7 cellular contexts compared by ENCODE assay signal in the genomic region with DNA sequence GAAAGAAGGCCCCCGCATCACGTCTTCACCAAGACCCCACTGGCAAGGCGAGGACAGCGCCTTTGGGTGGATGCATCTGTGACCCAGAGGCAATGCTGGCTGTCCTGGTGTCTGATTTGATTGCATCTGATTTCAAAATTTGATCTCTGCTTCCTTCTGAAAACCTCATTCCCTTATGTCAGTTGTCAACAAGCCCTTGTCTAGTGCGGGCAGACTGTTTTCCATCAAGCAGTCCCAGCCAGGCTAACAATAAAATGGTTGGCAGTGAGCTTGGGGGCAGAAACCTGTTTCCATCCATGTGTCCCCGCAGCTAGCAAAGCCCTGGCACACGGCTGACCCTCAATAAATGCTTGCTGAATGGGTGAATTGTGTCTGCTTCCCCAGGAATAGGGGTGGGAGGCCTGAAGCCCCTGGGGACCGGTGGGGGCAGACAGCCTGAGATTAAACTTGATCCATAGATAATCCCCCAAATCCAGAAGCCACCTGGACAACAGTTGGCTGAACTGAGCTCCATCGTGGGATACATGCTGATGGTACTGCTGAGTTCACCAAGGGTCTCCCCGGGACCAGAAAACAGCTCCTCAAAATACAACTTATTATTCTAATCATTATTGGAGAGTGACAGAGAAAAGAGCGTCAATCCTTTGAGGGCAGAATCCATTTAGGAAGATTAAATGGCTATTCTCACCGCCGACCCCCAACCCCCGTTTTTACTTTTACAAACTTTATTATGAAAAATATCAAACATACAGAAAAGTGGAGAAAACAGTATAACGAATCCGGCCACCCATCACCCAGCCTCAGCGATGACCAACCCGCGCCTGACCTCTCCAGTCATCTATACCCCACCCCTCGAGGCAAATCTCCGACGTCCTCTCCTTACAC. TPM values are rescaled to one million over a fixed set of nuclear protein-coding genes. Genes with fewer than 3 reads are reported as not detected.
DNase-seq lines count a peak whose midpoint lies in the region; ATAC-seq, FAIRE-seq and TF ChIP-seq lines count a peak whose summit lies in the region.

No MANE protein-coding gene starts in this region.

- H3K27ac ChIP-seq in rectal smooth muscle tissue (ENCODE audit: low read depth, low read length) = peak overlapping the region; percentile 93

- H3K4me1 Mint-ChIP-seq in T-cell = peaks cover 48 to 52% (median 50%) of the 10 kb centered on the region in 3 donors

- no peaks in the 10 kb centered on the region for H3K27me3 ChIP-seq in rectal smooth muscle tissue (ENCODE audit: control insufficient read depth, insufficient read depth, low read length)

- H3K9ac ChIP-seq in rectal smooth muscle tissue (ENCODE audit: low read length) = peak overlapping the region; percentile 74

- CTCF ChIA-PET in T-cell (lab: Charles Lee) = interaction anchor here (0.5 to 1.0 kb wide), 4 partner anchors 11 to 479 kb away, joined by 3 to 7 read pairs (median 4); a partner anchor contains a TSS

- FAIRE-seq in H54 (lab: Jason Lieb, UNC) = no peak

- H3K36me3 ChIP-seq in rectal smooth muscle tissue (ENCODE audit: control insufficient read depth, insufficient read depth, low read length) = no peaks in the 10 kb centered on the region

- H3K4me3 Mint-ChIP-seq in T-cell = peak overlapping the region; percentile 89 to 92 (median 91)

- DNase-seq in H54 (ENCODE audit: insufficient read length, low spot score) (no peak), T-cell (peak in 1 of 34 experiments; percentile 15), fibroblast of mammary gland (ENCODE audit: low read depth) (no peak), NCI-H1694 (lab: John Stamatoyannopoulos, UW) (no peak), globus pallidus (ENCODE audit: low spot score) (no peak)
- DNase-seq in activated CD4-positive, alpha-beta T cell treated with anti-CD3 and anti-CD28 coated beads, Interleukin-2, amount 50 U/mL, for 1 hour = no peak

- peaks cover 26% of the 10 kb centered on the region for H3K4me1 ChIP-seq in rectal smooth muscle tissue (ENCODE audit: control insufficient read depth, insufficient read depth, low read length)

- no peaks in the 10 kb centered on the region for H3K36me3 Mint-ChIP-seq in T-cell

- POLR2A ChIA-PET in T-cell (lab: Charles Lee) = interaction anchor here in 1 of 2 donors (0.7 kb wide), 1 partner anchor 187 kb away, joined by 3 read pairs; no protein-coding TSS in a partner anchor

- no peaks in the 10 kb centered on the region for H3K9me3 Mint-ChIP-seq in T-cell

- TF ChIP-seq CTCF in fibroblast of mammary gland (conservative IDR thresholded peaks at IDR 0.05; ENCODE audit: control insufficient read depth, insufficient read depth, low read depth, low read length) = no peak

- peak overlapping the region; percentile 90 for H3K4me3 ChIP-seq in fibroblast of mammary gland (ENCODE audit: control insufficient read depth, low read depth, low read length)
- H3K4me3 ChIP-seq in rectal smooth muscle tissue (ENCODE audit: low read length) = peak overlapping the region; percentile 65

- 0 out of 2 replicates have a peak, but pooled peaks have one; percentile 7 for TF ChIP-seq POLR2A in H54 (IDR thresholded peaks at IDR 0.05; ENCODE audit: low read depth, low read length)

- peak overlapping the region; percentile 86 to 89 for H3K27ac Mint-ChIP-seq in T-cell

- H3K27me3 Mint-ChIP-seq in T-cell = no peaks in the 10 kb centered on the region

- no peak for ATAC-seq in T-cell (replicated peaks in 1 of 4)

RNA-seq across cellular contexts. Expression of a gene that starts 0.9 kb away (rescaled TPM):
- 10 to 100 TPM in 2 of 5 donors, 1 to 10 TPM in 3; 6.6 to 69.5 (median 9.6) TPM for total RNA-seq in T-cell
